ENCODE assay signal across 1 cellular context in genomic region chr5:159975462-159976019, GRCh38.
TF ChIP-seq lines count a peak whose summit lies in the region.

No MANE protein-coding gene starts in this region.

TF ChIP-seq in SK-N-SH treated with all-trans-retinoic acid at 6 μM for 48 hours, 23 proteins besides CTCF, POLR2A, EP300 and RAD21 (continued from another document):
- TF ChIP-seq, protein P1, sequence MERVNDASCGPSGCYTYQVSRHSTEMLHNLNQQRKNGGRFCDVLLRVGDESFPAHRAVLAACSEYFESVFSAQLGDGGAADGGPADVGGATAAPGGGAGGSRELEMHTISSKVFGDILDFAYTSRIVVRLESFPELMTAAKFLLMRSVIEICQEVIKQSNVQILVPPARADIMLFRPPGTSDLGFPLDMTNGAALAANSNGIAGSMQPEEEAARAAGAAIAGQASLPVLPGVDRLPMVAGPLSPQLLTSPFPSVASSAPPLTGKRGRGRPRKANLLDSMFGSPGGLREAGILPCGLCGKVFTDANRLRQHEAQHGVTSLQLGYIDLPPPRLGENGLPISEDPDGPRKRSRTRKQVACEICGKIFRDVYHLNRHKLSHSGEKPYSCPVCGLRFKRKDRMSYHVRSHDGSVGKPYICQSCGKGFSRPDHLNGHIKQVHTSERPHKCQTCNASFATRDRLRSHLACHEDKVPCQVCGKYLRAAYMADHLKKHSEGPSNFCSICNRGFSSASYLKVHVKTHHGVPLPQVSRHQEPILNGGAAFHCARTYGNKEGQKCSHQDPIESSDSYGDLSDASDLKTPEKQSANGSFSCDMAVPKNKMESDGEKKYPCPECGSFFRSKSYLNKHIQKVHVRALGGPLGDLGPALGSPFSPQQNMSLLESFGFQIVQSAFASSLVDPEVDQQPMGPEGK (CRISPR knock-in tag; IDR thresholded peaks at IDR 0.05; ENCODE audit: borderline replicate concordance), result no peak
